Comparison of ENCODE assay signal across 18 cellular contexts in genomic region chr14:89779707-89780106, GRCh38.
DNase-seq lines count a peak whose midpoint lies in the region; ATAC-seq and TF ChIP-seq lines count a peak whose summit lies in the region.
"Had no signal": no experiment of that assay in that cellular context is flagged by ENCODE, and none has a peak within 500 bp of the region (broad histone marks: within the 10 kb centered on the region; RNA-seq: fewer than 3 reads in every experiment).

No MANE protein-coding gene starts in this region.

- TF ChIP-seq RAD21 in IMR-90 (IDR thresholded peaks at IDR 0.05; ENCODE audit: low read length) = no peak

- no peak overlapping the region for H2BK15ac ChIP-seq in IMR-90 (ENCODE audit: low read depth, low read length)

- no peak overlapping the region for H3K9ac ChIP-seq in IMR-90 (ENCODE audit: low read depth, low read length)

- H3K4me2 ChIP-seq in IMR-90 (ENCODE audit: low read depth, low read length) = no peak overlapping the region
- H3K4me2 ChIP-seq: PC-9 had no signal

- in situ Hi-C loops in IMR-90 (cut with MboI; ENCODE audit: low sequenced_read_pairs) (no loop called here), GM13976 (cut with MboI; ENCODE audit: low sequenced_read_pairs, unreplicated experiment) (no loop called here)

- H3K9me1 ChIP-seq in IMR-90 (ENCODE audit: insufficient read depth, low read length) = no peaks in the 10 kb centered on the region

- no peaks in the 10 kb centered on the region for H4K20me1 ChIP-seq in IMR-90 (ENCODE audit: insufficient read depth, low read length)

- H3K9me3 ChIP-seq in IMR-90 (ENCODE audit: control insufficient read depth, insufficient read depth, low read length) = no peaks in the 10 kb centered on the region

- dilution Hi-C loops in IMR-90 (cut with HindIII; ENCODE audit: low sequenced_read_pairs, unreplicated experiment) = no loop called here

- H2BK120ac ChIP-seq in IMR-90 (ENCODE audit: low read depth, low read length) = no peak overlapping the region

- H2BK5ac ChIP-seq in IMR-90 (ENCODE audit: low read depth, low read length, poor library complexity, severe bottlenecking) = no peak overlapping the region

- H3K36me3 Mint-ChIP-seq in WTC11 (peaks cover 4% of the 10 kb centered on the region; the same call in 1 of the 2 replicates), glutamatergic neuron (ENCODE audit: unreplicated experiment) (no peaks in the 10 kb centered on the region)
- no peaks in the 10 kb centered on the region for H3K36me3 Mint-ChIP-seq in natural killer cell treated with Interleukin-12 subunit alpha and Interleukin-12 subunit beta and Interleukin-15 and Interleukin-18, amount 100 ng/mL, for 72 hours

- no peaks in the 10 kb centered on the region for H3K36me3 ChIP-seq in IMR-90 (ENCODE audit: control insufficient read depth, insufficient read depth, low read length)

- H2AK9ac ChIP-seq in IMR-90 (replicated peaks; ENCODE audit: low read depth, low read length, poor library complexity) = no peak overlapping the region

- H3K27ac ChIP-seq in IMR-90 (ENCODE audit: insufficient read depth, low read length) = no peak overlapping the region
- H3K27ac ChIP-seq: C4-2B, PC-9 had no signal

- H2AFZ ChIP-seq in IMR-90 (replicated peaks; ENCODE audit: low read length, poor library complexity) = peak overlapping the region; percentile 33
- H2AFZ ChIP-seq: PC-9 had no signal

- H4K5ac ChIP-seq in IMR-90 (ENCODE audit: low read depth, low read length) = no peak overlapping the region

- POLR2A ChIA-PET in IMR-90 (lab: Charles Lee; ENCODE audit: unreplicated experiment) = interaction anchor here (0.5 kb wide), 1 partner anchor 814 kb away, joined by 4 read pairs; no protein-coding TSS in a partner anchor
- POLR2A ChIA-PET in WTC11 (lab: Charles Lee) = no interaction called here

- no peak overlapping the region for H3K56ac ChIP-seq in IMR-90 (ENCODE audit: extremely low read depth, insufficient read depth, low read length)

- CTCF ChIA-PET in IMR-90 (lab: Yijun Ruan, JAX) (no interaction called here), WTC11 (lab: Charles Lee) (interaction anchor here (0.6 to 1.2 kb wide), 6 partner anchors 28 to 159 kb away, joined by 3 to 4 read pairs (median 4); no protein-coding TSS in a partner anchor)

- TF ChIP-seq POLR2A in IMR-90 (IDR thresholded peaks at IDR 0.05; ENCODE audit: low read depth, low read length) = no peak

- no peak overlapping the region; the same call in 1 of the 2 replicates for H2AK5ac ChIP-seq in IMR-90 (ENCODE audit: low read depth, low read length)

- H3K27me3 Mint-ChIP-seq in WTC11 (ENCODE audit: low read depth) = no peaks in the 10 kb centered on the region
- H3K27me3 Mint-ChIP-seq in glutamatergic neuron (ENCODE audit: unreplicated experiment) = peaks cover 3% of the 10 kb centered on the region
- peaks cover 3 to 6% of the 10 kb centered on the region in 2 donors for H3K27me3 Mint-ChIP-seq in natural killer cell treated with Interleukin-12 subunit alpha and Interleukin-12 subunit beta and Interleukin-15 and Interleukin-18, amount 100 ng/mL, for 72 hours

- H3K27ac Mint-ChIP-seq in WTC11 (no peak overlapping the region), glutamatergic neuron (ENCODE audit: unreplicated experiment) (no peak overlapping the region)
- H3K27ac Mint-ChIP-seq in natural killer cell treated with Interleukin-12 subunit alpha and Interleukin-12 subunit beta and Interleukin-15 and Interleukin-18, amount 100 ng/mL, for 72 hours = no peak overlapping the region

- no peaks in the 10 kb centered on the region for H3K27me3 ChIP-seq in IMR-90 (ENCODE audit: control insufficient read depth, insufficient read depth, low read length)

- H4K8ac ChIP-seq in IMR-90 (ENCODE audit: low read depth in 2 of 2, low read length in 2 of 2) = no peak overlapping the region

- no peak overlapping the region for H3K4me3 Mint-ChIP-seq in WTC11
- H3K4me3 Mint-ChIP-seq in glutamatergic neuron (ENCODE audit: unreplicated experiment) = no peak overlapping the region
- H3K4me3 Mint-ChIP-seq in natural killer cell treated with Interleukin-12 subunit alpha and Interleukin-12 subunit beta and Interleukin-15 and Interleukin-18, amount 100 ng/mL, for 72 hours = no peak overlapping the region

- no peak overlapping the region for H3K18ac ChIP-seq in IMR-90 (ENCODE audit: low read depth, low read length)

- ATAC-seq in IMR-90 (ENCODE audit: low read depth) = no peak
- peak; percentile 81 for ATAC-seq in WTC11
- no peak for ATAC-seq in natural killer cell treated with Interleukin-12 subunit alpha and Interleukin-12 subunit beta and Interleukin-15 and Interleukin-18, amount 100 ng/mL, for 72 hours

- WGBS in IMR-90 (ENCODE audit: extremely low coverage in 2 of 2, insufficient read length in 1 of 2), 2 experiments = 80% methylated on average over 3 of the region's 8 CpGs; no CpG with 5 or more reads in 1 of the 2 experiments

- H2BK20ac ChIP-seq in IMR-90 (ENCODE audit: low read depth, low read length) = no peak overlapping the region

- H3K79me1 ChIP-seq in IMR-90 (ENCODE audit: low read depth in 1 of 2, low read length in 2 of 2) = no peaks in the 10 kb centered on the region

- DNase-seq in IMR-90 (no peak), WTC11 (ENCODE audit: low spot score) (peak; percentile 51), glutamatergic neuron (peak; percentile 21), GM13976 (ENCODE audit: low spot score) (no peak)
- no peak for DNase-seq in activated CD4-positive, alpha-beta T cell treated with anti-CD3 and anti-CD28 coated beads for 1 hour
- no peak for DNase-seq in effector CD8-positive, alpha-beta T cell (lab: John Stamatoyannopoulos, UW)
- no peak for DNase-seq in natural killer cell treated with Interleukin-12 subunit alpha and Interleukin-12 subunit beta and Interleukin-15 and Interleukin-18, amount 100 ng/mL, for 72 hours (ENCODE audit: low spot score)
- DNase-seq: ACHN, DMS79, KBM-7, MV-4-11, NCI-H1417, NCI-H187, NCI-H2107, NCI-H226, NCI-H524 treated with DMSO at 0.1 percent for 48 hours, PC-9 had no signal

- intact Hi-C loops in IMR-90 (cut with micrococcal nuclease) = no loop called here

- no peak overlapping the region for H3K23ac ChIP-seq in IMR-90 (ENCODE audit: low read depth, low read length)

- no peak overlapping the region; the same call in 1 of the 2 replicates for H4K91ac ChIP-seq in IMR-90 (ENCODE audit: insufficient read depth, low read depth, low read length)

- H3K4me1 ChIP-seq in IMR-90 (ENCODE audit: control insufficient read depth, insufficient read depth, low read length) = no peaks in the 10 kb centered on the region

- H3K9me3 Mint-ChIP-seq in WTC11 = peaks cover 16% of the 10 kb centered on the region
- peaks cover 1% of the 10 kb centered on the region for H3K9me3 Mint-ChIP-seq in glutamatergic neuron (ENCODE audit: unreplicated experiment)
- H3K9me3 Mint-ChIP-seq in natural killer cell treated with Interleukin-12 subunit alpha and Interleukin-12 subunit beta and Interleukin-15 and Interleukin-18, amount 100 ng/mL, for 72 hours = no peaks in the 10 kb centered on the region

- no peak overlapping the region for H3K14ac ChIP-seq in IMR-90 (replicated peaks; ENCODE audit: low read depth, low read length)

- no peak overlapping the region for H3K4me3 ChIP-seq in IMR-90 (ENCODE audit: insufficient read depth, low read depth, low read length)
- H3K4me3 ChIP-seq: PC-9 had no signal

- H3K4me1 Mint-ChIP-seq in WTC11 = peaks cover 9% of the 10 kb centered on the region
- peaks cover 6% of the 10 kb centered on the region for H3K4me1 Mint-ChIP-seq in glutamatergic neuron (ENCODE audit: low read depth, unreplicated experiment)
- peaks cover 0 to 3% of the 10 kb centered on the region in 2 donors for H3K4me1 Mint-ChIP-seq in natural killer cell treated with Interleukin-12 subunit alpha and Interleukin-12 subunit beta and Interleukin-15 and Interleukin-18, amount 100 ng/mL, for 72 hours (ENCODE audit: low read depth in 2 of 2)

- BruUV-seq in IMR-90 (replicated peaks; lab: Mats Ljungman, UMichigan) = no TSS peak

- TF ChIP-seq CTCF in IMR-90 (conservative IDR thresholded peaks at IDR 0.05; ENCODE audit: low read depth, low read length) (no peak), WTC11 (IDR thresholded peaks at IDR 0.05) (no peak), glutamatergic neuron (IDR thresholded peaks at IDR 0.05; ENCODE audit: partially characterized antibody, unreplicated experiment) (no peak), GM13976 (IDR thresholded peaks at IDR 0.05; ENCODE audit: borderline replicate concordance, control extremely low read depth, extremely low read depth, insufficient read depth, missing control alignments) (no peak)

- peak overlapping the region; percentile 42; the same call in 1 of the 2 replicates for H3K4ac ChIP-seq in IMR-90 (ENCODE audit: low read depth, low read length)

TF ChIP-seq in IMR-90, 13 proteins besides CTCF, POLR2A, EP300 and RAD21 (continues in another document):
- no peak for TF ChIP-seq USF2 (IDR thresholded peaks at IDR 0.05; ENCODE audit: low read depth, low read length)
- TF ChIP-seq CHD1 (IDR thresholded peaks at IDR 0.05; ENCODE audit: low read depth, low read length) = no peak
- TF ChIP-seq RFX5 (IDR thresholded peaks at IDR 0.05; ENCODE audit: low read depth, low read length) = no peak
- no peak for TF ChIP-seq BHLHE40 (IDR thresholded peaks at IDR 0.05; ENCODE audit: low read depth, low read length)

TF ChIP-seq in WTC11, 78 proteins besides CTCF, POLR2A, EP300 and RAD21 (continues in another document):
- TF ChIP-seq NFATC4 (CRISPR knock-in tag; IDR thresholded peaks at IDR 0.05) = no peak
- TF ChIP-seq CREB1 (CRISPR knock-in tag; IDR thresholded peaks at IDR 0.05) = no peak
- no peak for TF ChIP-seq ETV6 (CRISPR knock-in tag; IDR thresholded peaks at IDR 0.05)
- no peak for TF ChIP-seq MAX (CRISPR knock-in tag; IDR thresholded peaks at IDR 0.05)

Comparison
In these comparisons a context has a peak if more than half of its experiments do, and no peak if none do; other contexts are left out.
1. DNase-seq: peak in WTC11 (single experiment) and glutamatergic neuron (single experiment); none in IMR-90 (single experiment), activated CD4-positive, alpha-beta T cell treated with anti-CD3 and anti-CD28 coated beads for 1 hour (single experiment), effector CD8-positive, alpha-beta T cell (single experiment), natural killer cell treated with Interleukin-12 subunit alpha and Interleukin-12 subunit beta and Interleukin-15 and Interleukin-18, amount 100 ng/mL, for 72 hours (single experiment) and GM13976 (single experiment).